Comparison of ENCODE assay signal across 8 cellular contexts in genomic region chr19:1067341-1068103, GRCh38. TPM values are rescaled to one million over a fixed set of nuclear protein-coding genes. Genes with fewer than 3 reads are reported as not detected.
A peak's percentile ranks its signal among the peaks of the same experiment; 100 is the strongest.
DNase-seq lines count a peak whose midpoint lies in the region; ATAC-seq, FAIRE-seq and TF ChIP-seq lines count a peak whose summit lies in the region.

No MANE protein-coding gene starts in this region.

- peak; percentile 68 for DNase-seq in stimulated activated CD4-positive, alpha-beta T cell treated with anti-CD3 and anti-CD28 coated beads, Interleukin-4, amount 100 ng/mL, for 24 hours
- DNase-seq in stimulated activated CD4-positive, alpha-beta T cell treated with anti-CD3 and anti-CD28 coated beads, Interleukin-4, amount 100 ng/mL, for 1 hour, result no peak
- DNase-seq in T-cell (peak in 30 of 34 experiments; percentile 68 to 86 (median 79)), endothelial cell of umbilical vein (ENCODE audit: low read depth, low spot score) (no peak), skeletal muscle cell (ENCODE audit: low read depth) (no peak), NCI-H748 (lab: John Stamatoyannopoulos, UW; ENCODE audit: unreplicated experiment) (no peak)

- CTCF ChIA-PET in T-cell (lab: Charles Lee), result interaction anchor here (0.5 to 1.2 kb wide), 6 partner anchors 8 to 335 kb away, joined by 3 to 16 read pairs (median 4); no protein-coding TSS in a partner anchor
- CTCF ChIA-PET in endothelial cell of umbilical vein (lab: Charles Lee), result interaction anchor here (0.8 to 2.5 kb wide), 5 partner anchors 10 to 177 kb away, joined by 4 to 10 read pairs (median 7); partner anchors contain the start of gene ABCA7

- peak overlapping the region; percentile 10 for H3K9ac ChIP-seq in endothelial cell of umbilical vein (replicated peaks; ENCODE audit: extremely low read depth, insufficient read depth, low read length)

- H3K27me3 ChIP-seq in endothelial cell of umbilical vein (ENCODE audit: control insufficient read depth in 2 of 2, insufficient read depth in 2 of 2, low read length in 2 of 2), result no peaks in the 10 kb centered on the region

- TF ChIP-seq CTCF in endothelial cell of umbilical vein (IDR thresholded peaks at IDR 0.05; ENCODE audit: extremely low read depth in 1 of 2, insufficient read depth in 1 of 2, low read depth in 1 of 2, low read length in 2 of 2), result no peak

- no peaks in the 10 kb centered on the region for H3K79me2 ChIP-seq in endothelial cell of umbilical vein (ENCODE audit: control insufficient read depth, insufficient read depth, low read length)

- POLR2A ChIA-PET in T-cell (lab: Charles Lee), result interaction anchor here (0.5 to 2.1 kb wide), 4 partner anchors 8 to 202 kb away, joined by 3 to 17 read pairs (median 6); partner anchors contain the start of gene CIRBP (in 1 of the 2)
- POLR2A ChIA-PET in endothelial cell of umbilical vein (lab: Charles Lee), result interaction anchor here (1.1 kb wide), 1 partner anchor 41 kb away, joined by 3 read pairs; the partner anchor contains the start of gene CNN2

- H2AFZ ChIP-seq in endothelial cell of umbilical vein (ENCODE audit: low read depth, low read length), result peak overlapping the region; percentile 81

- no TSS peak for BruUV-seq in endothelial cell of umbilical vein (replicated peaks; lab: Mats Ljungman, UMichigan)

- H3K9me3 ChIP-seq in endothelial cell of umbilical vein (replicated peaks; ENCODE audit: control insufficient read depth, insufficient read depth, low read length), result no peaks in the 10 kb centered on the region

- H3K4me1 ChIP-seq in endothelial cell of umbilical vein (ENCODE audit: control insufficient read depth, extremely low read depth, insufficient read depth, low read length), result peaks cover 35% of the 10 kb centered on the region

- no peaks in the 10 kb centered on the region for H3K27me3 Mint-ChIP-seq in T-cell

- H3K9me1 ChIP-seq in endothelial cell of umbilical vein (replicated peaks; ENCODE audit: control insufficient read depth, extremely low read depth, insufficient read depth, low read length), result no peaks in the 10 kb centered on the region

- ATAC-seq in T-cell (replicated peaks in 1 of 4) (peak; percentile 28 to 59 (median 38)), HG02571 (IDR thresholded peaks at IDR 0.05; ENCODE audit: unreplicated experiment) (no peak), GM21825 (IDR thresholded peaks at IDR 0.05; ENCODE audit: unreplicated experiment) (no peak)

- H4K20me1 ChIP-seq in endothelial cell of umbilical vein (replicated peaks; ENCODE audit: control insufficient read depth, extremely low read depth, insufficient read depth, low read length), result no peaks in the 10 kb centered on the region

- peaks cover 42 to 52% (median 51%) of the 10 kb centered on the region in 3 donors for H3K4me1 Mint-ChIP-seq in T-cell

- no peaks in the 10 kb centered on the region for H3K36me3 ChIP-seq in endothelial cell of umbilical vein (ENCODE audit: control insufficient read depth in 2 of 2, extremely low read depth in 1 of 2, insufficient read depth in 2 of 2, low read length in 2 of 2)

- H3K36me3 Mint-ChIP-seq in T-cell, result peaks cover 18% of the 10 kb centered on the region

- intact Hi-C loops in endothelial cell of umbilical vein (cut with micrococcal nuclease), result loop anchor here (2.0 kb wide), 1 partner anchor 27 kb away; the partner anchor contains the start of gene POLR2E

- peak overlapping the region; percentile 90 to 95 for H3K27ac Mint-ChIP-seq in T-cell

- H3K9me3 Mint-ChIP-seq in T-cell, result no peaks in the 10 kb centered on the region

- dilution Hi-C loops in endothelial cell of umbilical vein (cut with MboI; ENCODE audit: extremely low pct_ligation_motif_present, low sequenced_read_pairs), result no loop called here

- no peak overlapping the region for H3K27ac ChIP-seq in endothelial cell of umbilical vein (ENCODE audit: insufficient read depth, low read depth, low read length)

- peak overlapping the region; percentile 89 to 90 (median 90) for H3K4me3 Mint-ChIP-seq in T-cell

- peak overlapping the region; percentile 9 to 34 (median 13) for H3K4me3 ChIP-seq in endothelial cell of umbilical vein (replicated peaks in 1 of 3; ENCODE audit: insufficient read depth in 1 of 3, low read depth in 1 of 3, low read length in 3 of 3)
- H3K4me3 ChIP-seq in skeletal muscle cell (ENCODE audit: low read depth, low read length), result peak overlapping the region; percentile 36

- no peak for TF ChIP-seq POLR2A in endothelial cell of umbilical vein (IDR thresholded peaks at IDR 0.05; ENCODE audit: low read depth, low read length)

- no peak for FAIRE-seq in endothelial cell of umbilical vein (lab: Jason Lieb, UNC)

- peak overlapping the region; percentile 65 for H3K4me2 ChIP-seq in endothelial cell of umbilical vein (ENCODE audit: insufficient read depth, low read length)

TF ChIP-seq in endothelial cell of umbilical vein, 7 proteins besides CTCF, POLR2A, EP300 and RAD21:
- TF ChIP-seq POLR2AphosphoS5 (IDR thresholded peaks at IDR 0.05; ENCODE audit: insufficient read depth, low read depth, low read length) (no peak), GATA2 (IDR thresholded peaks at IDR 0.05; ENCODE audit: insufficient read depth, insufficient read length, low read depth, low read length) (no peak), EZH2 (IDR thresholded peaks at IDR 0.05; ENCODE audit: borderline replicate concordance, low read depth, low read length, severe bottlenecking) (no peak), MYC (IDR thresholded peaks at IDR 0.05; ENCODE audit: low read depth, low read length) (no peak), MAX (IDR thresholded peaks at IDR 0.05; ENCODE audit: insufficient read depth, insufficient read length) (no peak), JUN (IDR thresholded peaks at IDR 0.05; ENCODE audit: borderline replicate concordance, insufficient read depth, insufficient read length, low read depth) (no peak), FOS (IDR thresholded peaks at IDR 0.05; ENCODE audit: borderline replicate concordance, insufficient read depth, low read length) (no peak)
TF ChIP-seq in endothelial cell of umbilical vein: peak in this region for 0.

RNA-seq across cellular contexts. Expression of gene ARHGAP45, which starts 0.6 kb away (rescaled TPM):
- total RNA-seq in T-cell (1,000 to 10,000 TPM in 3 of 5 donors, 100 to 1,000 TPM in 2; 729 to 1,130 (median 1,073) TPM), endothelial cell of umbilical vein (10.4 and 12.5 TPM in 2 replicates)
- polyA plus RNA-seq in endothelial cell of umbilical vein, result 6.9 and 7.5 TPM in 2 replicates
- 4.0 and 4.3 TPM in 2 replicates for polyA plus RNA-seq in endothelial cell of umbilical vein (2011; cell fraction: cytosol; rRNA removed)
- 7.1 and 9.4 TPM in 2 replicates for polyA plus RNA-seq in endothelial cell of umbilical vein (2011; cell fraction: nucleus; rRNA removed)
- polyA plus RNA-seq in endothelial cell of umbilical vein (2012), result 8.3 TPM in 2 replicates
- polyA minus RNA-seq in endothelial cell of umbilical vein, result 3.2 and 4.9 TPM in 2 replicates
- 22.9 TPM for polyA minus RNA-seq in endothelial cell of umbilical vein (2011; cell fraction: cytosol; rRNA and poly(A)+ RNA removed)
- 1.6 and 4.6 TPM in 2 replicates for polyA minus RNA-seq in endothelial cell of umbilical vein (2011; cell fraction: nucleus; rRNA and poly(A)+ RNA removed)

RNA-seq across cellular contexts. Expression of gene ABCA7, which starts 27.6 kb away (rescaled TPM):
- 100 to 1,000 TPM; 166 to 217 (median 178) TPM for total RNA-seq in T-cell
- total RNA-seq in endothelial cell of umbilical vein, result 9.8 and 11.0 TPM in 2 replicates
- 4.9 and 5.7 TPM in 2 replicates for polyA plus RNA-seq in endothelial cell of umbilical vein
- polyA plus RNA-seq in endothelial cell of umbilical vein (2011; cell fraction: cytosol; rRNA removed), result 1.7 and 2.9 TPM in 2 replicates
- polyA plus RNA-seq in endothelial cell of umbilical vein (2011; cell fraction: nucleus; rRNA removed), result 25.2 and 29.3 TPM in 2 replicates
- 5.0 and 7.1 TPM in 2 replicates for polyA plus RNA-seq in endothelial cell of umbilical vein (2012)
- 4.2 and 7.0 TPM in 2 replicates for polyA minus RNA-seq in endothelial cell of umbilical vein
- polyA minus RNA-seq in endothelial cell of umbilical vein (2011; cell fraction: cytosol; rRNA and poly(A)+ RNA removed), result 15.1 TPM
- polyA minus RNA-seq in endothelial cell of umbilical vein (2011; cell fraction: nucleus; rRNA and poly(A)+ RNA removed), result 7.5 and 13.3 TPM in 2 replicates

RNA-seq across cellular contexts. Expression of gene POLR2E, which starts 27.7 kb away (rescaled TPM):
- total RNA-seq in T-cell, result 100 to 1,000 TPM in 3 of 5 donors, 10 to 100 TPM in 2; 75.7 to 119 (median 101) TPM
- 252 and 272 TPM in 2 replicates for total RNA-seq in endothelial cell of umbilical vein
- 344 and 394 TPM in 2 replicates for polyA plus RNA-seq in endothelial cell of umbilical vein
- 254 and 274 TPM in 2 replicates for polyA plus RNA-seq in endothelial cell of umbilical vein (2011; cell fraction: cytosol; rRNA removed)
- 109 and 111 TPM in 2 replicates for polyA plus RNA-seq in endothelial cell of umbilical vein (2011; cell fraction: nucleus; rRNA removed)
- polyA plus RNA-seq in endothelial cell of umbilical vein (2012), result 277 and 310 TPM in 2 replicates
- polyA minus RNA-seq in endothelial cell of umbilical vein, result 122 and 222 TPM in 2 replicates
- 139 TPM for polyA minus RNA-seq in endothelial cell of umbilical vein (2011; cell fraction: cytosol; rRNA and poly(A)+ RNA removed)
- 26.3 and 52.1 TPM in 2 replicates for polyA minus RNA-seq in endothelial cell of umbilical vein (2011; cell fraction: nucleus; rRNA and poly(A)+ RNA removed)

RNA-seq across cellular contexts. Expression of gene GPX4, which starts 36.3 kb away (rescaled TPM):
- total RNA-seq in T-cell, result 100 to 1,000 TPM; 139 to 221 (median 196) TPM
- total RNA-seq in endothelial cell of umbilical vein, result 445 and 469 TPM in 2 replicates
- polyA plus RNA-seq in endothelial cell of umbilical vein, result 1,136 and 1,398 TPM in 2 replicates
- polyA plus RNA-seq in endothelial cell of umbilical vein (2011; cell fraction: cytosol; rRNA removed), result 825 and 1,039 TPM in 2 replicates
- polyA plus RNA-seq in endothelial cell of umbilical vein (2011; cell fraction: nucleus; rRNA removed), result 456 and 562 TPM in 2 replicates
- 559 and 749 TPM in 2 replicates for polyA plus RNA-seq in endothelial cell of umbilical vein (2012)
- 420 and 486 TPM in 2 replicates for polyA minus RNA-seq in endothelial cell of umbilical vein
- 218 TPM for polyA minus RNA-seq in endothelial cell of umbilical vein (2011; cell fraction: cytosol; rRNA and poly(A)+ RNA removed)
- polyA minus RNA-seq in endothelial cell of umbilical vein (2011; cell fraction: nucleus; rRNA and poly(A)+ RNA removed), result 51.2 and 82.1 TPM in 2 replicates

RNA-seq across cellular contexts. Expression of gene CNN2, which starts 41.1 kb away (rescaled TPM):
- total RNA-seq in T-cell, result 100 to 1,000 TPM; 239 to 385 (median 314) TPM
- total RNA-seq in endothelial cell of umbilical vein, result 280 and 286 TPM in 2 replicates
- 185 and 207 TPM in 2 replicates for polyA plus RNA-seq in endothelial cell of umbilical vein
- polyA plus RNA-seq in endothelial cell of umbilical vein (2011; cell fraction: cytosol; rRNA removed), result 229 and 243 TPM in 2 replicates
- polyA plus RNA-seq in endothelial cell of umbilical vein (2011; cell fraction: nucleus; rRNA removed), result 142 and 181 TPM in 2 replicates
- 136 and 160 TPM in 2 replicates for polyA plus RNA-seq in endothelial cell of umbilical vein (2012)
- 234 and 253 TPM in 2 replicates for polyA minus RNA-seq in endothelial cell of umbilical vein
- 88.5 TPM for polyA minus RNA-seq in endothelial cell of umbilical vein (2011; cell fraction: cytosol; rRNA and poly(A)+ RNA removed)
- polyA minus RNA-seq in endothelial cell of umbilical vein (2011; cell fraction: nucleus; rRNA and poly(A)+ RNA removed), result 55.9 and 80.4 TPM in 2 replicates

Comparison
In these comparisons a context has a peak if more than half of its experiments do, and no peak if none do; other contexts are left out.
1. DNase-seq: peak in stimulated activated CD4-positive, alpha-beta T cell treated with anti-CD3 and anti-CD28 coated beads, Interleukin-4, amount 100 ng/mL, for 24 hours (single experiment) and T-cell (30 of 34); none in stimulated activated CD4-positive, alpha-beta T cell treated with anti-CD3 and anti-CD28 coated beads, Interleukin-4, amount 100 ng/mL, for 1 hour (single experiment), endothelial cell of umbilical vein (single experiment), skeletal muscle cell (single experiment) and NCI-H748 (single experiment).
2. ATAC-seq: peak in T-cell (4 of 4); none in HG02571 (single experiment) and GM21825 (single experiment).
3. RNA of gene ARHGAP45, which starts 0.6 kb away (total RNA-seq): 729 to 1,130 TPM in T-cell; 10.4 to 12.5 TPM in endothelial cell of umbilical vein; every median in the first group is over 10 times any median in the second.
4. RNA of gene ABCA7, which starts 27.6 kb away (total RNA-seq): 166 to 217 TPM in T-cell; 9.8 to 11.0 TPM in endothelial cell of umbilical vein; every median in the first group is over 10 times any median in the second.